ENCODE assay signal across 1 cellular context in the genomic region with DNA sequence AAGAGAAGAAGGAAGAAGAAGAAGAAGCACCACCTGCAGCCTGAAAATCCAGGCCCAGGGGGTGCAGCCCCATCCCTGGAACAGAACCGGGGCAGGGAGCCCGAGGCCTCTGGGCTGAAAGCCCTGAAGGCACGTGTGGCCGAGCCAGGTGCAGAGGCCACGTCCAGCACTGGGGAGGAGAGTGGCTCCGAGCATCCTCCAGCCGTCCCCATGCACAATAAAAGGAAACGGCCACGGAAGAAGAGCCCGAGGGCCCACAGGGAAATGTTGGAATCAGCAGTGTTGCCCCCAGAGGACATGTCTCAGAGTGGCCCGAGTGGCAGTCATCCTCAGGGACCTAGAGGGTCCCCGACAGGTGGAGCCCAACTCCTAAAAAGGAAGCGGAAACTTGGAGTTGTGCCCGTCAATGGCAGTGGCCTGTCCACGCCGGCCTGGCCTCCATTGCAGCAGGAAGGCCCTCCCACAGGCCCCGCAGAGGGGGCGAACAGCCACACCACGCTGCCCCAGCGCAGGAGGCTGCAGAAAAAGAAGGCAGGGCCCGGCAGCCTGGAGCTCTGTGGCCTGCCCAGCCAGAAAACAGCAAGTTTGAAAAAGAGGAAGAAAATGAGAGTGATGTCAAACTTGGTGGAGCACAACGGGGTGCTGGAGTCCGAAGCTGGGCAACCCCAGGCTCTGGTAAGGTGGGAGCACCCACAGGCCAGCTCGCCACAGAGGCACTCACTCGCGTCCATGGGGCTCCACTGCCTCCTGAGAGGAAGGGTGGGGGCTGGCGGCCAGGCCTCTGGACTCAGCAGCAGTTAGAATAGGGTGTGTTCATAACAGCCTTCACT.
TF ChIP-seq lines count a peak whose summit lies in the region.

No MANE protein-coding gene starts in this region.

TF ChIP-seq in endothelial cell of umbilical vein, 7 proteins besides CTCF, POLR2A, EP300 and RAD21:
- no peak for TF ChIP-seq MYC (IDR thresholded peaks at IDR 0.05; ENCODE audit: low read depth, low read length)
- TF ChIP-seq, protein P1, sequence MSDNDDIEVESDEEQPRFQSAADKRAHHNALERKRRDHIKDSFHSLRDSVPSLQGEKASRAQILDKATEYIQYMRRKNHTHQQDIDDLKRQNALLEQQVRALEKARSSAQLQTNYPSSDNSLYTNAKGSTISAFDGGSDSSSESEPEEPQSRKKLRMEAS (IDR thresholded peaks at IDR 0.05; ENCODE audit: insufficient read depth, insufficient read length): no peak
- TF ChIP-seq JUN (IDR thresholded peaks at IDR 0.05; ENCODE audit: borderline replicate concordance, insufficient read depth, insufficient read length, low read depth): no peak
- no peak for TF ChIP-seq POLR2AphosphoS5 (IDR thresholded peaks at IDR 0.05; ENCODE audit: insufficient read depth, low read depth, low read length)
- no peak for TF ChIP-seq FOS (IDR thresholded peaks at IDR 0.05; ENCODE audit: borderline replicate concordance, insufficient read depth, low read length)
- no peak for TF ChIP-seq EZH2 (IDR thresholded peaks at IDR 0.05; ENCODE audit: borderline replicate concordance, low read depth, low read length, severe bottlenecking)
- TF ChIP-seq GATA2 (IDR thresholded peaks at IDR 0.05; ENCODE audit: insufficient read depth, insufficient read length, low read depth, low read length): no peak
